Comparison of ENCODE assay signal across 23 cellular contexts in genomic region chr3:66041116-66041515, GRCh38. TPM values are rescaled to one million over a fixed set of nuclear protein-coding genes. Genes with fewer than 3 reads are reported as not detected.
A peak's percentile ranks its signal among the peaks of the same experiment; 100 is the strongest.
DNase-seq lines count a peak whose midpoint lies in the region; ATAC-seq and TF ChIP-seq lines count a peak whose summit lies in the region.
"Had no signal": no experiment of that assay in that cellular context is flagged by ENCODE, and none has a peak within 500 bp of the region (broad histone marks: within the 10 kb centered on the region; RNA-seq: fewer than 3 reads in every experiment).

No MANE protein-coding gene starts in this region.

- peak overlapping the region; percentile 91 for H3K9ac ChIP-seq in adipocyte (ENCODE audit: low read length)
- H3K9ac ChIP-seq: BLaER1 had no signal

- no peaks in the 10 kb centered on the region for H3K9me3 ChIP-seq in adipocyte (ENCODE audit: control insufficient read depth, low read length)
- H3K9me3 ChIP-seq: BLaER1, heart left ventricle, left lung, Peyer's patch had no signal

- H3K27me3 ChIP-seq in adipocyte (replicated peaks; ENCODE audit: control insufficient read depth, insufficient read depth, low read length): no peaks in the 10 kb centered on the region
- H3K27me3 ChIP-seq: Peyer's patch had no signal

- no peaks in the 10 kb centered on the region for H3K36me3 ChIP-seq in adipocyte (ENCODE audit: control insufficient read depth, insufficient read depth, low read length, severe bottlenecking)
- H3K36me3 ChIP-seq: BLaER1, heart left ventricle, left lung, Peyer's patch had no signal

- DNase-seq in GM03348 (ENCODE audit: low spot score) (peak; percentile 65), adipocyte (ENCODE audit: low read depth) (peak; percentile 63), fibroblast of pulmonary artery (ENCODE audit: low read depth) (peak; percentile 42), stromal cell of bone marrow (ENCODE audit: low read depth) (peak; percentile 42), dermis blood vessel endothelial cell (no peak), cerebellar nuclear complex (lab: John Stamatoyannopoulos, UW) (no peak)
- DNase-seq: activated CD4-positive, alpha-beta T cell treated with anti-CD3 and anti-CD28 coated beads, Interleukin-2, amount 50 U/mL, for 4 hours; activated effector memory CD4-positive, alpha-beta T cell treated with anti-CD3 and anti-CD28 coated beads, Interleukin-2, amount 50 U/mL, for 16 hours; Calu3; H7; heart left ventricle; left lung; NCI-H1105; NCI-H2081; NCI-H510A; NK-92 treated with Interleukin-12 subunit alpha and Interleukin-12 subunit beta, amount 100 ng/mL, for 24 hours; Peyer's patch; stimulated activated CD4-positive, alpha-beta T cell treated with anti-CD3 and anti-CD28 coated beads, Interleukin-4, amount 100 ng/mL, for 24 hours; stimulated activated naive CD8-positive, alpha-beta T cell treated with anti-CD3 and anti-CD28 coated beads, Interleukin-15, amount 100 ng/mL, for 72 hours; trophoblast cell had no signal

- no peak overlapping the region for H3K4me3 ChIP-seq in adipocyte (ENCODE audit: low read length)
- no peak overlapping the region for H3K4me3 ChIP-seq in fibroblast of pulmonary artery (replicated peaks; ENCODE audit: low read depth, low read length)
- H3K4me3 ChIP-seq: BLaER1, heart left ventricle, left lung, Peyer's patch had no signal

- peaks cover 43% of the 10 kb centered on the region for H3K4me1 ChIP-seq in adipocyte (ENCODE audit: control insufficient read depth, insufficient read depth, low read length)
- H3K4me1 ChIP-seq: left lung, Peyer's patch had no signal

- no peak for TF ChIP-seq CTCF in fibroblast of pulmonary artery (IDR thresholded peaks at IDR 0.05; ENCODE audit: low read length, missing control alignments)

- ATAC-seq in GM19328 (IDR thresholded peaks at IDR 0.05; ENCODE audit: unreplicated experiment) (no peak), GM18873 (IDR thresholded peaks at IDR 0.05; ENCODE audit: low FRiP score, unreplicated experiment) (no peak)
- ATAC-seq: heart left ventricle; left lung; stimulated activated naive CD8-positive, alpha-beta T cell treated with anti-CD3 and anti-CD28 coated beads, Interleukin-15, amount 100 ng/mL, for 72 hours had no signal

RNA-seq across cellular contexts. Expression of gene MAGI1, which starts 2.4 kb away (rescaled TPM):
- total RNA-seq in dermis blood vessel endothelial cell: 101 and 106 TPM in 2 replicates

Comparison
In these comparisons a context has a peak if more than half of its experiments do, and no peak if none do; other contexts are left out.
1. DNase-seq: peak in GM03348 (single experiment), adipocyte (single experiment), fibroblast of pulmonary artery (single experiment) and stromal cell of bone marrow (single experiment); none in dermis blood vessel endothelial cell (single experiment) and cerebellar nuclear complex (0 of 2).